ENCODE assay signal across 14 cellular contexts in the genomic region with DNA sequence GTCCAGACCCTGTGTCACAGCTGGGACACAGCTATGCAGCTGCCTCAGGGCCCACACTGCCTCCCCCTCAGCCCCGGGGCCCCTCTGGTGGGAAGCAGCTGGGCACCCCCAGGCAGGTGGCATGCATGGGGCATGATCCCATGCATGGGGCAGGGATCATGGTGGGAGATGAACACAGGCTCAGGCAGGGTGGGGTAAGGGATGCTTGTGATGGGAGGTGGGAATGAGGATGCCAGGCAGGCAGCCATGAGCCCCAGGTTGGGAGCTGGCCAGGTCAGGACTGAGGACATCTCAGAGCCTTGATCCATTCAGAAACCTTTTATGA. TPM values are rescaled to one million over a fixed set of nuclear protein-coding genes. Genes with fewer than 3 reads are reported as not detected.
DNase-seq lines count a peak whose midpoint lies in the region; ATAC-seq, FAIRE-seq and TF ChIP-seq lines count a peak whose summit lies in the region.
"Had no signal": no experiment of that assay in that cellular context is flagged by ENCODE, and none has a peak within 500 bp of the region (broad histone marks: within the 10 kb centered on the region; RNA-seq: fewer than 3 reads in every experiment).

No MANE protein-coding gene starts in this region.

- FAIRE-seq in keratinocyte (lab: Jason Lieb, UNC) = no peak

- no peaks in the 10 kb centered on the region for H3K9me3 Mint-ChIP-seq in activated naive CD4-positive, alpha-beta T cell treated with anti-CD3 and anti-CD28 coated beads for 36 hours
- no peaks in the 10 kb centered on the region for H3K9me3 Mint-ChIP-seq in activated naive CD4-positive, alpha-beta T cell treated with anti-CD3 and anti-CD28 coated beads, Interleukin-2, amount 50 U/mL, for 72 hours

- no peak for TF ChIP-seq CTCF in keratinocyte (optimal IDR thresholded peaks at IDR 0.05 in 1 of 3, IDR thresholded peaks at IDR 0.05 in 1 of 3, conservative IDR thresholded peaks at IDR 0.05 in 1 of 3; ENCODE audit: extremely low read depth in 1 of 3, insufficient read depth in 2 of 3, low read length in 3 of 3)

- H3K27ac ChIP-seq in keratinocyte (ENCODE audit: control insufficient read depth, insufficient read depth, low read length) (peak overlapping the region; percentile 44), substantia nigra (ENCODE audit: low read depth, low read length, poor library complexity, severe bottlenecking) (peak overlapping the region; percentile 99)

- dilution Hi-C loops in keratinocyte (cut with MboI; ENCODE audit: extremely low pct_ligation_motif_present, low sequenced_read_pairs) = no loop called here

- no peak overlapping the region for H3K4me3 ChIP-seq in keratinocyte (ENCODE audit: control insufficient read depth in 2 of 3, extremely low read depth in 1 of 3, insufficient read depth in 2 of 3, low read depth in 1 of 3, low read length in 3 of 3)
- H3K4me3 ChIP-seq: tibial artery had no signal

- no peak overlapping the region for H3K4me2 ChIP-seq in keratinocyte (ENCODE audit: control insufficient read depth, extremely low read depth, insufficient read depth, low read depth, low read length)

- no peaks in the 10 kb centered on the region for H3K27me3 Mint-ChIP-seq in activated naive CD4-positive, alpha-beta T cell treated with anti-CD3 and anti-CD28 coated beads for 36 hours (ENCODE audit: low read depth)

- H3K4me1 ChIP-seq in keratinocyte (ENCODE audit: control insufficient read depth, extremely low read depth, insufficient read depth, low read length) = peaks cover 27% of the 10 kb centered on the region

- ATAC-seq in activated naive CD4-positive, alpha-beta T cell treated with anti-CD3 and anti-CD28 coated beads, Interleukin-2, amount 50 U/mL, for 72 hours = no peak
- no peak for ATAC-seq in GM19395 (IDR thresholded peaks at IDR 0.05; ENCODE audit: unreplicated experiment)

- no peaks in the 10 kb centered on the region for H3K9me3 ChIP-seq in keratinocyte (ENCODE audit: control insufficient read depth, low read depth, low read length)
- H3K9me3 ChIP-seq: tibial artery had no signal

- H3K36me3 Mint-ChIP-seq in activated naive CD4-positive, alpha-beta T cell treated with anti-CD3 and anti-CD28 coated beads for 36 hours (ENCODE audit: low read depth) = peaks cover 32% of the 10 kb centered on the region
- peaks cover 0 to 32% of the 10 kb centered on the region in 2 donors for H3K36me3 Mint-ChIP-seq in activated naive CD4-positive, alpha-beta T cell treated with anti-CD3 and anti-CD28 coated beads, Interleukin-2, amount 50 U/mL, for 72 hours

- no peak for DNase-seq in activated naive CD4-positive, alpha-beta T cell treated with anti-CD3 and anti-CD28 coated beads for 36 hours
- DNase-seq in activated naive CD4-positive, alpha-beta T cell treated with Interleukin-2 at 50 U/mL for 16 hours = no peak
- DNase-seq in activated naive CD4-positive, alpha-beta T cell treated with anti-CD3 and anti-CD28 coated beads, Interleukin-2, amount 50 U/mL, for 72 hours (ENCODE audit: low spot score in 2 of 2) = no peak
- no peak for DNase-seq in keratinocyte (ENCODE audit: low read depth, low spot score)
- DNase-seq in substantia nigra (lab: John Stamatoyannopoulos, UW) = no peak
- DNase-seq in kidney tubule cell (ENCODE audit: low spot score) = no peak
- no peak for DNase-seq in HCEC 1CT
- DNase-seq: activated gamma-delta T cell; DND-41; effector CD4-positive, alpha-beta T cell; IMR-90; NCI-H1694; tibial artery had no signal

- peaks cover 0 to 3% of the 10 kb centered on the region in 2 experiments for H3K36me3 ChIP-seq in keratinocyte (ENCODE audit: control insufficient read depth in 2 of 2, extremely low read depth in 1 of 2, insufficient read depth in 2 of 2, low read length in 2 of 2)
- H3K36me3 ChIP-seq: tibial artery had no signal

- H3K4me3 Mint-ChIP-seq in activated naive CD4-positive, alpha-beta T cell treated with anti-CD3 and anti-CD28 coated beads for 36 hours = no peak overlapping the region

- peaks cover 95% of the 10 kb centered on the region for H3K4me1 Mint-ChIP-seq in activated naive CD4-positive, alpha-beta T cell treated with anti-CD3 and anti-CD28 coated beads for 36 hours (ENCODE audit: low read depth)

- H4K20me1 ChIP-seq in keratinocyte (ENCODE audit: control insufficient read depth, extremely low read depth, insufficient read depth, low read length) = no peaks in the 10 kb centered on the region

- intact Hi-C loops in activated naive CD4-positive, alpha-beta T cell treated with anti-CD3 and anti-CD28 coated beads for 36 hours (cut with micrococcal nuclease) = no loop called here

- H3K79me2 ChIP-seq in keratinocyte (ENCODE audit: control insufficient read depth, insufficient read depth, low read length) = no peaks in the 10 kb centered on the region

- no peak overlapping the region for H2AFZ ChIP-seq in keratinocyte (ENCODE audit: control insufficient read depth, low read length)

- no peak overlapping the region for H3K9ac ChIP-seq in keratinocyte (ENCODE audit: control insufficient read depth, extremely low read depth, insufficient read depth, low read length)

- H3K27ac Mint-ChIP-seq in activated naive CD4-positive, alpha-beta T cell treated with anti-CD3 and anti-CD28 coated beads for 36 hours = peak overlapping the region; percentile 99
- H3K27ac Mint-ChIP-seq in activated naive CD4-positive, alpha-beta T cell treated with anti-CD3 and anti-CD28 coated beads, Interleukin-2, amount 50 U/mL, for 72 hours = peak overlapping the region; percentile 75 to 96

- CTCF ChIA-PET in activated naive CD4-positive, alpha-beta T cell treated with anti-CD3 and anti-CD28 coated beads for 36 hours (lab: Charles Lee) = interaction anchor here (1.7 to 8.9 kb wide), 3 partner anchors 9 to 73 kb away, joined by 4 to 120 read pairs (median 111); no protein-coding TSS in a partner anchor

- H3K27me3 ChIP-seq in keratinocyte (ENCODE audit: control insufficient read depth, extremely low read depth, insufficient read depth, low read length) = no peaks in the 10 kb centered on the region
- H3K27me3 ChIP-seq: tibial artery had no signal

- H3K9me1 ChIP-seq in keratinocyte (ENCODE audit: control insufficient read depth, extremely low read depth, insufficient read depth, low read length) = no peaks in the 10 kb centered on the region

RNA-seq across cellular contexts. Expression of a gene that starts 19.7 kb away (rescaled TPM):
- 10 to 100 TPM; 61.0 to 70.8 TPM for total RNA-seq in activated naive CD4-positive, alpha-beta T cell treated with anti-CD3 and anti-CD28 coated beads for 36 hours
- total RNA-seq in activated naive CD4-positive, alpha-beta T cell treated with anti-CD3 and anti-CD28 coated beads, Interleukin-2, amount 50 U/mL, for 72 hours = 10 to 100 TPM; 63.1 to 96.5 TPM
- polyA plus RNA-seq in keratinocyte = 3.7 to 8.6 TPM (median 7.0 TPM) in 3 replicates
- 7.3 TPM for polyA plus RNA-seq in keratinocyte (2011; ENCODE audit: low read depth)
- polyA plus RNA-seq in keratinocyte (2011; cell fraction: cytosol; rRNA removed) = 6.1 and 15.3 TPM in 2 replicates
- 14.2 and 16.9 TPM in 2 replicates for polyA plus RNA-seq in keratinocyte (2011; cell fraction: nucleus; rRNA removed)
- 11.2 and 32.3 TPM in 2 replicates for polyA plus RNA-seq in keratinocyte (2012; ENCODE audit: low replicate concordance)
- 4.9 to 22.6 TPM (median 11.4 TPM) in 3 replicates for polyA minus RNA-seq in keratinocyte
- polyA minus RNA-seq in keratinocyte (2011; cell fraction: cytosol; rRNA and poly(A)+ RNA removed) = 5.0 TPM
- 3.8 and 8.9 TPM in 2 replicates for polyA minus RNA-seq in keratinocyte (2011; cell fraction: nucleus; rRNA and poly(A)+ RNA removed)

RNA-seq across cellular contexts. Expression of a gene that starts 23.5 kb away (rescaled TPM):
- total RNA-seq in activated naive CD4-positive, alpha-beta T cell treated with anti-CD3 and anti-CD28 coated beads for 36 hours = 10 to 100 TPM; 41.6 to 43.4 TPM
- 10 to 100 TPM; 26.0 to 49.8 TPM for total RNA-seq in activated naive CD4-positive, alpha-beta T cell treated with anti-CD3 and anti-CD28 coated beads, Interleukin-2, amount 50 U/mL, for 72 hours
- 31.1 to 35.4 TPM (median 34.7 TPM) in 3 replicates for polyA plus RNA-seq in keratinocyte
- 4.3 TPM for polyA plus RNA-seq in keratinocyte (2011; ENCODE audit: low read depth)
- polyA plus RNA-seq in keratinocyte (2011; cell fraction: cytosol; rRNA removed) = 30.4 and 34.1 TPM in 2 replicates
- polyA plus RNA-seq in keratinocyte (2011; cell fraction: nucleus; rRNA removed) = 31.3 and 35.3 TPM in 2 replicates
- 30.8 and 33.4 TPM in 2 replicates for polyA plus RNA-seq in keratinocyte (2012; ENCODE audit: low replicate concordance)
- polyA minus RNA-seq in keratinocyte = 30.5 to 46.0 TPM (median 35.2 TPM) in 3 replicates
- polyA minus RNA-seq in keratinocyte (2011; cell fraction: cytosol; rRNA and poly(A)+ RNA removed) = 42.6 TPM
- 9.5 and 11.2 TPM in 2 replicates for polyA minus RNA-seq in keratinocyte (2011; cell fraction: nucleus; rRNA and poly(A)+ RNA removed)

RNA-seq across cellular contexts. Expression of a gene that starts 30.6 kb away (rescaled TPM):
- total RNA-seq in activated naive CD4-positive, alpha-beta T cell treated with anti-CD3 and anti-CD28 coated beads for 36 hours = 1 to 10 TPM; 1.1 to 1.8 TPM
- total RNA-seq in activated naive CD4-positive, alpha-beta T cell treated with anti-CD3 and anti-CD28 coated beads, Interleukin-2, amount 50 U/mL, for 72 hours = 1 to 10 TPM; 4.0 to 6.8 TPM
- 2.4 to 5.2 TPM (median 4.4 TPM) in 3 replicates for polyA plus RNA-seq in keratinocyte
- 2.0 TPM for polyA plus RNA-seq in keratinocyte (2011; ENCODE audit: low read depth)
- polyA plus RNA-seq in keratinocyte (2011; cell fraction: cytosol; rRNA removed) = 1.1 and 2.7 TPM in 2 replicates
- 9.0 and 9.9 TPM in 2 replicates for polyA plus RNA-seq in keratinocyte (2011; cell fraction: nucleus; rRNA removed)
- 3.0 and 4.5 TPM in 2 replicates for polyA plus RNA-seq in keratinocyte (2012; ENCODE audit: low replicate concordance)
- polyA minus RNA-seq in keratinocyte = 0.76 to 2.2 TPM (median 0.83 TPM) in 3 replicates
- 4.4 TPM for polyA minus RNA-seq in keratinocyte (2011; cell fraction: cytosol; rRNA and poly(A)+ RNA removed)
- polyA minus RNA-seq in keratinocyte (2011; cell fraction: nucleus; rRNA and poly(A)+ RNA removed) = 3.0 and 3.1 TPM in 2 replicates

RNA-seq across cellular contexts. Expression of a gene that starts 44.3 kb away (rescaled TPM):
- total RNA-seq in activated naive CD4-positive, alpha-beta T cell treated with anti-CD3 and anti-CD28 coated beads for 36 hours = 10 to 100 TPM; 22.3 to 24.6 TPM
- total RNA-seq in activated naive CD4-positive, alpha-beta T cell treated with anti-CD3 and anti-CD28 coated beads, Interleukin-2, amount 50 U/mL, for 72 hours = 10 to 100 TPM; 24.5 to 43.2 TPM
- polyA plus RNA-seq in keratinocyte = 5.8 to 10.8 TPM (median 8.9 TPM) in 3 replicates
- polyA plus RNA-seq in keratinocyte (2011; ENCODE audit: low read depth) = 2.5 TPM
- 5.6 and 14.0 TPM in 2 replicates for polyA plus RNA-seq in keratinocyte (2011; cell fraction: cytosol; rRNA removed)
- polyA plus RNA-seq in keratinocyte (2011; cell fraction: nucleus; rRNA removed) = 4.1 and 8.4 TPM in 2 replicates
- polyA plus RNA-seq in keratinocyte (2012; ENCODE audit: low replicate concordance) = 3.2 and 11.6 TPM in 2 replicates
- 9.4 to 13.1 TPM (median 11.6 TPM) in 3 replicates for polyA minus RNA-seq in keratinocyte
- polyA minus RNA-seq in keratinocyte (2011; cell fraction: cytosol; rRNA and poly(A)+ RNA removed) = 47.4 TPM
- 5.1 and 6.7 TPM in 2 replicates for polyA minus RNA-seq in keratinocyte (2011; cell fraction: nucleus; rRNA and poly(A)+ RNA removed)
